16 cellular contexts compared by ENCODE assay signal in the genomic region with DNA sequence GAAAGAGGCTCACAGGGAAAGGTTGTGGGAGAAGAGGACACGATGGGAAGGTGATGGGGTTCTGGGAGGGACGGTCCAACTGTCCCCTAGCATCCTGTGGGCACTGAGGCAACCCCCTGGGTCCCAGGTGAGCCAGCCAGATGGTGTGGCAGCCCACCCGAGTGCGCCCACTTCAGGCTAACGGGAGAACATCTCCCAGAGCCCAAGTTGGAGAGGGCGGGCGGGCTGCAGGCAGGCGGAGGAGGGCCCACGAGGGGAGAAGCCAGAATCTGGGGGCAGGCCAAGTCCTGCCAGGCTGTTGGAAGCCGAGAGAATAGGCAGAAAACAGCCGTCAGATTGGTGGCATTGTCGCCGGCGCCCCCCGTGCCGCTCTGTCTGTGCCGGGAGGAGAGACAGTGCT. TPM values are rescaled to one million over a fixed set of nuclear protein-coding genes. Genes with fewer than 3 reads are reported as not detected.
DNase-seq lines count a peak whose midpoint lies in the region; ATAC-seq, FAIRE-seq and TF ChIP-seq lines count a peak whose summit lies in the region.
"Had no signal": no experiment of that assay in that cellular context is flagged by ENCODE, and none has a peak within 500 bp of the region (broad histone marks: within the 10 kb centered on the region; RNA-seq: fewer than 3 reads in every experiment).

No MANE protein-coding gene starts in this region.

- H3K36me3 ChIP-seq in HepG2 (replicated peaks in 1 of 2; ENCODE audit: control insufficient read depth in 1 of 2, insufficient read depth in 2 of 2, low read length in 2 of 2) (no peaks in the 10 kb centered on the region), right lobe of liver (no peaks in the 10 kb centered on the region), OCI-LY3 (replicated peaks; ENCODE audit: low read depth, low read length) (no peaks in the 10 kb centered on the region), smooth muscle cell (ENCODE audit: low read depth) (no peaks in the 10 kb centered on the region)

- H3K4me1 Mint-ChIP-seq in type B pancreatic cell (ENCODE audit: unreplicated experiment) = peaks cover 25% of the 10 kb centered on the region
- H3K4me1 Mint-ChIP-seq in activated CD4-positive, alpha-beta T cell treated with anti-CD3 and anti-CD28 coated beads, Interleukin-2, amount 10 ng/mL, durations not matched to agents 24 days and 14 days = peaks cover 4% of the 10 kb centered on the region
- no peaks in the 10 kb centered on the region for H3K4me1 Mint-ChIP-seq in stimulated activated effector memory CD8-positive, alpha-beta T cell treated with anti-CD3 and anti-CD28 coated beads, Interleukin-12 subunit alpha, Interleukin-12 subunit beta, amount 100 ng/mL, for 72 hours
- H3K4me1 Mint-ChIP-seq: immature natural killer cell; stimulated activated memory B cell treated with anti-CD40 and anti-IgM and Interleukin-4, amounts not matched to agents 10 μg/mL and 1 μg/mL and 100 μg/mL, for 72 hours had no signal

- POLR2A ChIA-PET in HepG2 (lab: Yijun Ruan, JAX) = no interaction called here

- no peaks in the 10 kb centered on the region for H3K36me3 Mint-ChIP-seq in type B pancreatic cell
- H3K36me3 Mint-ChIP-seq in activated CD4-positive, alpha-beta T cell treated with anti-CD3 and anti-CD28 coated beads, Interleukin-2, amount 10 ng/mL, durations not matched to agents 24 days and 14 days (ENCODE audit: low read depth) = no peaks in the 10 kb centered on the region
- no peaks in the 10 kb centered on the region for H3K36me3 Mint-ChIP-seq in stimulated activated effector memory CD8-positive, alpha-beta T cell treated with anti-CD3 and anti-CD28 coated beads, Interleukin-12 subunit alpha, Interleukin-12 subunit beta, amount 100 ng/mL, for 72 hours
- H3K36me3 Mint-ChIP-seq: activated naive CD8-positive, alpha-beta T cell treated with anti-CD3 and anti-CD28 coated beads, Interleukin-2, amount 10 ng/mL, durations not matched to agents 7 days and 5 days; immature natural killer cell; stimulated activated memory B cell treated with anti-CD40 and anti-IgM and Interleukin-4, amounts not matched to agents 10 μg/mL and 1 μg/mL and 100 μg/mL, for 72 hours had no signal

- FAIRE-seq in HepG2 (lab: Jason Lieb, UNC) = no peak

- H3K27ac ChIP-seq in HepG2 (ENCODE audit: extremely low read length, insufficient read depth, low read length) (no peak overlapping the region), right lobe of liver (no peak overlapping the region), OCI-LY3 (ENCODE audit: low read length) (no peak overlapping the region), smooth muscle cell (ENCODE audit: low read depth) (no peak overlapping the region)
- H3K27ac ChIP-seq: coronary artery had no signal

- CTCF ChIA-PET in HepG2 (lab: Yijun Ruan, JAX; ENCODE audit: low intra/inter-chr PET ratio, low total read pairs) = no interaction called here

- TF ChIP-seq RAD21 in HepG2 (CRISPR knock-in tag; IDR thresholded peaks at IDR 0.05) = no peak

- H3K9me3 Mint-ChIP-seq in type B pancreatic cell = no peaks in the 10 kb centered on the region
- H3K9me3 Mint-ChIP-seq in activated CD4-positive, alpha-beta T cell treated with anti-CD3 and anti-CD28 coated beads, Interleukin-2, amount 10 ng/mL, durations not matched to agents 24 days and 14 days = no peaks in the 10 kb centered on the region
- H3K9me3 Mint-ChIP-seq in stimulated activated effector memory CD8-positive, alpha-beta T cell treated with anti-CD3 and anti-CD28 coated beads, Interleukin-12 subunit alpha, Interleukin-12 subunit beta, amount 100 ng/mL, for 72 hours = no peaks in the 10 kb centered on the region
- H3K9me3 Mint-ChIP-seq: activated naive CD8-positive, alpha-beta T cell treated with anti-CD3 and anti-CD28 coated beads, Interleukin-2, amount 10 ng/mL, durations not matched to agents 7 days and 5 days; stimulated activated memory B cell treated with anti-CD40 and anti-IgM and Interleukin-4, amounts not matched to agents 10 μg/mL and 1 μg/mL and 100 μg/mL, for 72 hours had no signal

- peak; percentile 48 for ATAC-seq in HepG2
- no peak for ATAC-seq in right lobe of liver
- ATAC-seq in stimulated activated effector memory CD8-positive, alpha-beta T cell treated with anti-CD3 and anti-CD28 coated beads, Interleukin-12 subunit alpha, Interleukin-12 subunit beta, amount 100 ng/mL, for 72 hours = no peak
- ATAC-seq: stimulated activated memory B cell treated with anti-CD40 and anti-IgM and Interleukin-4, amounts not matched to agents 10 μg/mL and 1 μg/mL and 100 μg/mL, for 72 hours had no signal

- TF ChIP-seq POLR2A in HepG2 (IDR thresholded peaks at IDR 0.05; ENCODE audit: insufficient read depth in 1 of 2, low read depth in 2 of 2, low read length in 2 of 2) (no peak), right lobe of liver (IDR thresholded peaks at IDR 0.05) (no peak)

- H3K4me1 ChIP-seq in HepG2 (ENCODE audit: insufficient read depth, low read length) (peaks cover 21% of the 10 kb centered on the region), right lobe of liver (no peaks in the 10 kb centered on the region), OCI-LY3 (ENCODE audit: low read length) (peaks cover 7% of the 10 kb centered on the region), smooth muscle cell (ENCODE audit: low read depth) (peaks cover 14% of the 10 kb centered on the region)

- peaks cover 21 to 83% of the 10 kb centered on the region in 2 experiments; a peak in 4 of 5 replicates for H3K27me3 ChIP-seq in HepG2 (ENCODE audit: control insufficient read depth in 1 of 2, insufficient read depth in 2 of 2, low read length in 2 of 2)
- H3K27me3 ChIP-seq in right lobe of liver = no peaks in the 10 kb centered on the region
- peaks cover 21% of the 10 kb centered on the region for H3K27me3 ChIP-seq in OCI-LY3 (ENCODE audit: low read depth, low read length)
- no peaks in the 10 kb centered on the region for H3K27me3 ChIP-seq in smooth muscle cell (ENCODE audit: low read depth)

- in situ Hi-C loops in HepG2 (cut with HindIII; ENCODE audit: extremely low pct_ligation_motif_present, low pct_unique_long_range_greater_than_20kb) = no loop called here

- H3K4me3 Mint-ChIP-seq in type B pancreatic cell = no peak overlapping the region
- no peak overlapping the region for H3K4me3 Mint-ChIP-seq in activated CD4-positive, alpha-beta T cell treated with anti-CD3 and anti-CD28 coated beads, Interleukin-2, amount 10 ng/mL, durations not matched to agents 24 days and 14 days
- H3K4me3 Mint-ChIP-seq in stimulated activated effector memory CD8-positive, alpha-beta T cell treated with anti-CD3 and anti-CD28 coated beads, Interleukin-12 subunit alpha, Interleukin-12 subunit beta, amount 100 ng/mL, for 72 hours = no peak overlapping the region
- H3K4me3 Mint-ChIP-seq: activated naive CD8-positive, alpha-beta T cell treated with anti-CD3 and anti-CD28 coated beads, Interleukin-2, amount 10 ng/mL, durations not matched to agents 7 days and 5 days; immature natural killer cell; stimulated activated memory B cell treated with anti-CD40 and anti-IgM and Interleukin-4, amounts not matched to agents 10 μg/mL and 1 μg/mL and 100 μg/mL, for 72 hours had no signal

- no peak overlapping the region for H3K4me3 ChIP-seq in HepG2 (replicated peaks in 1 of 3; ENCODE audit: insufficient read depth in 1 of 3, low read depth in 2 of 3, low read length in 3 of 3)
- H3K4me3 ChIP-seq in right lobe of liver = no peak overlapping the region
- H3K4me3 ChIP-seq in OCI-LY3 (ENCODE audit: low read length) = peak overlapping the region; percentile 58; the same call in 1 of the 2 replicates
- H3K4me3 ChIP-seq in fibroblast of mammary gland (ENCODE audit: control insufficient read depth, low read depth, low read length) = no peak overlapping the region
- H3K4me3 ChIP-seq in smooth muscle cell = no peak overlapping the region
- H3K4me3 ChIP-seq: coronary artery had no signal

- TF ChIP-seq EP300 in HepG2 (IDR thresholded peaks at IDR 0.05; ENCODE audit: low read depth in 2 of 2, low read length in 2 of 2) (no peak), HepG2 (CRISPR knock-in tag; IDR thresholded peaks at IDR 0.05; ENCODE audit: borderline replicate concordance) (no peak)

- H3K4me2 ChIP-seq in HepG2 (ENCODE audit: low read depth, low read length) (no peak overlapping the region; the same call in 1 of the 2 replicates), OCI-LY3 (ENCODE audit: low read length) (peak overlapping the region; percentile 76), smooth muscle cell (no peak overlapping the region)

- H3K27ac Mint-ChIP-seq in type B pancreatic cell = no peak overlapping the region
- no peak overlapping the region for H3K27ac Mint-ChIP-seq in activated CD4-positive, alpha-beta T cell treated with anti-CD3 and anti-CD28 coated beads, Interleukin-2, amount 10 ng/mL, durations not matched to agents 24 days and 14 days
- H3K27ac Mint-ChIP-seq in stimulated activated effector memory CD8-positive, alpha-beta T cell treated with anti-CD3 and anti-CD28 coated beads, Interleukin-12 subunit alpha, Interleukin-12 subunit beta, amount 100 ng/mL, for 72 hours = no peak overlapping the region
- H3K27ac Mint-ChIP-seq: activated naive CD8-positive, alpha-beta T cell treated with anti-CD3 and anti-CD28 coated beads, Interleukin-2, amount 10 ng/mL, durations not matched to agents 7 days and 5 days; immature natural killer cell; stimulated activated memory B cell treated with anti-CD40 and anti-IgM and Interleukin-4, amounts not matched to agents 10 μg/mL and 1 μg/mL and 100 μg/mL, for 72 hours had no signal

- peak; percentile 65 for TF ChIP-seq CTCF in HepG2 (CRISPR knock-in tag; IDR thresholded peaks at IDR 0.05)
- TF ChIP-seq CTCF in right lobe of liver (IDR thresholded peaks at IDR 0.05) = no peak
- peak; percentile 27 for TF ChIP-seq CTCF in OCI-LY3 (IDR thresholded peaks at IDR 0.05; ENCODE audit: low read depth, low read length)
- peak; percentile 1 for TF ChIP-seq CTCF in fibroblast of mammary gland (conservative IDR thresholded peaks at IDR 0.05; ENCODE audit: control insufficient read depth, insufficient read depth, low read depth, low read length)
- peak; percentile 38 for TF ChIP-seq CTCF in type B pancreatic cell (conservative IDR thresholded peaks at IDR 0.05)
- no peak for TF ChIP-seq CTCF in smooth muscle cell (IDR thresholded peaks at IDR 0.05; ENCODE audit: borderline replicate concordance, insufficient read depth, poor library complexity, severe bottlenecking)

- no TSS peak for BruUV-seq in HepG2 (replicated peaks; lab: Mats Ljungman, UMichigan)

- no peaks in the 10 kb centered on the region for H3F3A ChIP-seq in smooth muscle cell (ENCODE audit: low read depth)

- H3K9ac ChIP-seq in HepG2 (ENCODE audit: insufficient read depth, low read depth, low read length) = no peak overlapping the region
- no peak overlapping the region for H3K9ac ChIP-seq in OCI-LY3 (ENCODE audit: low read length)
- no peak overlapping the region for H3K9ac ChIP-seq in smooth muscle cell (ENCODE audit: low read depth)

- no peak for DNase-seq in HepG2 (ENCODE audit: low spot score)
- no peak for DNase-seq in right lobe of liver
- DNase-seq in fibroblast of mammary gland (ENCODE audit: low read depth) = no peak
- no peak for DNase-seq in type B pancreatic cell (ENCODE audit: extremely low spot score, unreplicated experiment)
- DNase-seq in activated CD4-positive, alpha-beta T cell treated with anti-CD3 and anti-CD28 coated beads, Interleukin-2, amount 10 ng/mL, durations not matched to agents 24 days and 14 days = no peak
- DNase-seq in stimulated activated effector memory CD8-positive, alpha-beta T cell treated with anti-CD3 and anti-CD28 coated beads, Interleukin-12 subunit alpha, Interleukin-12 subunit beta, amount 100 ng/mL, for 72 hours (ENCODE audit: low spot score in 2 of 2) = no peak
- DNase-seq in smooth muscle cell (lab: John Stamatoyannopoulos, UW; ENCODE audit: unreplicated experiment) = no peak
- DNase-seq: activated naive CD8-positive, alpha-beta T cell treated with anti-CD3 and anti-CD28 coated beads, Interleukin-2, amount 10 ng/mL, durations not matched to agents 7 days and 5 days; immature natural killer cell; NCI-H1105; NCI-H748 treated with DMSO at 0.1 percent for 48 hours; Right ventricle myocardium superior; stimulated activated CD4-positive, alpha-beta T cell treated with anti-CD3 and anti-CD28 coated beads, Interleukin-2, amount 100 ng/mL, for 48 hours had no signal

- WGBS in HepG2 (ENCODE audit: low lambda C conversion rate) = 31% methylated on average over 13 of the region's 17 CpGs
- WGBS in right lobe of liver (ENCODE audit: insufficient coverage, low coverage, low lambda C conversion rate, missing lambda C conversion rate) = 50% methylated on average over 9 of the region's 17 CpGs
- 58% methylated on average over 17 of the region's 17 CpGs for WGBS in smooth muscle cell (ENCODE audit: low lambda C conversion rate)

- no peaks in the 10 kb centered on the region for H3K79me2 ChIP-seq in HepG2 (ENCODE audit: insufficient read depth, low read length)
- H3K79me2 ChIP-seq in OCI-LY3 (ENCODE audit: low read length) = no peaks in the 10 kb centered on the region
- H3K79me2 ChIP-seq in smooth muscle cell (ENCODE audit: low read depth) = no peaks in the 10 kb centered on the region

- H2AFZ ChIP-seq in HepG2 (ENCODE audit: low read length) (no peak overlapping the region), OCI-LY3 (ENCODE audit: low read depth, low read length) (peak overlapping the region; percentile 84; the same call in 1 of the 2 replicates), smooth muscle cell (ENCODE audit: low read depth) (no peak overlapping the region)

- H4K20me1 ChIP-seq in HepG2 (ENCODE audit: insufficient read depth, low read length) (no peaks in the 10 kb centered on the region), OCI-LY3 (ENCODE audit: insufficient read depth, low read length) (no peaks in the 10 kb centered on the region), smooth muscle cell (ENCODE audit: low read depth) (no peaks in the 10 kb centered on the region)

- intact Hi-C loops in HepG2 (cut with micrococcal nuclease; ENCODE audit: unreplicated experiment) = no loop called here
- intact Hi-C loops in right lobe of liver (cut with DNase I) = loop anchor here in 1 of 2 donors (5.0 kb wide), 1 partner anchor 69 kb away; no protein-coding TSS in a partner anchor
- intact Hi-C loops in activated CD4-positive, alpha-beta T cell treated with anti-CD3 and anti-CD28 coated beads, Interleukin-2, amount 10 ng/mL, durations not matched to agents 24 days and 14 days (cut with micrococcal nuclease) = no loop called here

- no peaks in the 10 kb centered on the region for H3K9me3 ChIP-seq in HepG2 (ENCODE audit: low read length)
- no peaks in the 10 kb centered on the region for H3K9me3 ChIP-seq in right lobe of liver
- H3K9me3 ChIP-seq in OCI-LY3 (ENCODE audit: insufficient read depth, low read length) = no peaks in the 10 kb centered on the region
- no peaks in the 10 kb centered on the region for H3K9me3 ChIP-seq in smooth muscle cell (replicated peaks; ENCODE audit: low read depth)

- peaks cover 8% of the 10 kb centered on the region for H3K27me3 Mint-ChIP-seq in type B pancreatic cell
- peaks cover 5% of the 10 kb centered on the region for H3K27me3 Mint-ChIP-seq in activated CD4-positive, alpha-beta T cell treated with anti-CD3 and anti-CD28 coated beads, Interleukin-2, amount 10 ng/mL, durations not matched to agents 24 days and 14 days

RNA-seq across cellular contexts. Expression of a gene that starts 13.8 kb away (rescaled TPM):
- total RNA-seq in HepG2 (2016; rRNA removed; fragmentation: Illumina TruSeq; extraction: Trizol) (18.0 and 25.2 TPM in 2 replicates), right lobe of liver (100 to 1,000 TPM; 146 to 286 (median 178) TPM), type B pancreatic cell (ENCODE audit: low replicate concordance) (10.6 and 13.3 TPM in 2 replicates), smooth muscle cell (1.3 and 4.3 TPM in 2 replicates)
- total RNA-seq in HepG2 (2016; cell fraction: cytosol; rRNA removed; fragmentation: Illumina TruSeq; extraction: Trizol; ENCODE audit: low read depth) = 13.3 and 13.8 TPM in 2 replicates
- 14.4 and 28.1 TPM in 2 replicates for total RNA-seq in HepG2 (2016; cell fraction: insoluble cytoplasmic fraction; rRNA removed; fragmentation: Illumina TruSeq; extraction: Trizol)
- total RNA-seq in HepG2 (2016; cell fraction: membrane; rRNA removed; fragmentation: Illumina TruSeq; extraction: Trizol) = 23.1 and 25.2 TPM in 2 replicates
- 38.6 and 38.7 TPM in 2 replicates for total RNA-seq in HepG2 (2016; cell fraction: nucleus; rRNA removed; fragmentation: Illumina TruSeq; extraction: Trizol)
- polyA plus RNA-seq in HepG2 (2011; rRNA removed) (50.5 and 50.7 TPM in 2 replicates), smooth muscle cell (1.3 and 6.3 TPM in 2 replicates)
- 19.0 and 24.0 TPM in 2 replicates for polyA plus RNA-seq in HepG2 (2011; cell fraction: cytosol; rRNA removed)
- polyA plus RNA-seq in HepG2 (2011; cell fraction: nucleus; rRNA removed) = 331 and 391 TPM in 2 replicates
- 15.7 and 38.4 TPM in 2 replicates for polyA plus RNA-seq in HepG2 (2012)
- 15.1 and 15.9 TPM in 2 replicates for polyA plus RNA-seq in HepG2 (2016; cell fraction: cytosol; fragmentation: Illumina TruSeq; extraction: Trizol; ENCODE audit: low read depth)
- polyA plus RNA-seq in HepG2 (2016; cell fraction: insoluble cytoplasmic fraction; fragmentation: Illumina TruSeq; extraction: Trizol; ENCODE audit: low read depth) = 17.3 and 21.5 TPM in 2 replicates
- 23.7 and 24.5 TPM in 2 replicates for polyA plus RNA-seq in HepG2 (2016; cell fraction: membrane; fragmentation: Illumina TruSeq; extraction: Trizol; ENCODE audit: low read depth)
- 84.3 and 87.4 TPM in 2 replicates for polyA plus RNA-seq in HepG2 (2016; cell fraction: nucleus; fragmentation: Illumina TruSeq; extraction: Trizol; ENCODE audit: insufficient read depth, low read depth)
- 73.4 and 78.1 TPM in 2 replicates for polyA minus RNA-seq in HepG2 (2011; rRNA and poly(A)+ RNA removed; ENCODE audit: low replicate concordance)
- polyA minus RNA-seq in HepG2 (2011; cell fraction: cytosol; rRNA and poly(A)+ RNA removed) = 10.9 and 17.8 TPM in 2 replicates
- 61.9 and 63.1 TPM in 2 replicates for polyA minus RNA-seq in HepG2 (2011; cell fraction: nucleus; rRNA and poly(A)+ RNA removed)
- not detected in 2 replicates for total RNA-seq in activated CD4-positive, alpha-beta T cell treated with anti-CD3 and anti-CD28 coated beads, Interleukin-2, amount 10 ng/mL, durations not matched to agents 24 days and 14 days

Comparison
In these comparisons a context has a peak if more than half of its experiments do, and no peak if none do; other contexts are left out.
1. CTCF ChIP-seq: peak in HepG2 (single experiment), OCI-LY3 (single experiment), fibroblast of mammary gland (single experiment) and type B pancreatic cell (single experiment); none in right lobe of liver (0 of 4) and smooth muscle cell (single experiment).